ENCODE assay signal across 15 cellular contexts in genomic region chr5:53201746-53202145, GRCh38.
DNase-seq lines count a peak whose midpoint lies in the region; ATAC-seq, FAIRE-seq and TF ChIP-seq lines count a peak whose summit lies in the region.
"Had no signal": no experiment of that assay in that cellular context is flagged by ENCODE, and none has a peak within 500 bp of the region (broad histone marks: within the 10 kb centered on the region; RNA-seq: fewer than 3 reads in every experiment).

No MANE protein-coding gene starts in this region.

- H3K27me3 Mint-ChIP-seq in neural crest cell (ENCODE audit: low read depth), result no peaks in the 10 kb centered on the region
- H3K27me3 Mint-ChIP-seq: central memory CD8-positive, alpha-beta T cell had no signal

- TF ChIP-seq CTCF in GM12878 (IDR thresholded peaks at IDR 0.05 in 2 of 3, conservative IDR thresholded peaks at IDR 0.05 in 1 of 3; ENCODE audit: control insufficient read depth in 2 of 3, extremely low read depth in 1 of 3, insufficient read depth in 1 of 3, low read depth in 3 of 3, low read length in 3 of 3), result peak in 2 of 3 experiments; percentile 15 to 27; a peak in 1 of 6 replicates
- peak; percentile 27 for TF ChIP-seq CTCF in neural crest cell (conservative IDR thresholded peaks at IDR 0.05)

- RAD21 ChIA-PET in GM12878 (lab: Charles Lee; ENCODE audit: unreplicated experiment), result no interaction called here

- TF ChIP-seq EP300 in GM12878 (IDR thresholded peaks at IDR 0.05; ENCODE audit: borderline replicate concordance in 1 of 2, control insufficient read depth in 1 of 2, low read depth in 2 of 2, low read length in 2 of 2), result no peak

- no peak overlapping the region for H2AFZ ChIP-seq in GM12878 (ENCODE audit: control insufficient read depth, low read depth, low read length)
- H2AFZ ChIP-seq: parathyroid adenoma had no signal

- no peak overlapping the region for H3K9ac ChIP-seq in GM12878 (ENCODE audit: control insufficient read depth, insufficient read depth, low read length)
- H3K9ac ChIP-seq: parathyroid adenoma had no signal

- TF ChIP-seq RAD21 in GM12878 (IDR thresholded peaks at IDR 0.05; ENCODE audit: insufficient read depth, low read depth, low read length), result peak; percentile 20; the same call in 1 of the 2 replicates

- H3K9me3 Mint-ChIP-seq in neural crest cell, result no peaks in the 10 kb centered on the region
- H3K9me3 Mint-ChIP-seq: central memory CD8-positive, alpha-beta T cell had no signal

- no peak for ATAC-seq in GM12878
- ATAC-seq in HG03354 (IDR thresholded peaks at IDR 0.05; ENCODE audit: poor library complexity, severe bottlenecking, unreplicated experiment), result no peak

- DNase-seq in DMS53 (lab: John Stamatoyannopoulos, UW) (peak; percentile 29), DMS53 treated with DMSO at 0.1 percent for 48 hours (lab: John Stamatoyannopoulos, UW; ENCODE audit: unreplicated experiment) (no peak), Kasumi-1 (lab: John Stamatoyannopoulos, UW) (peak; percentile 4 to 17), GM12878 (ENCODE audit: low read depth, low spot score) (no peak), neural crest cell (ENCODE audit: low read depth, low spot score) (no peak), D341Med (ENCODE audit: low spot score) (no peak)
- no peak for DNase-seq in activated CD4-positive, CD25-positive, alpha-beta regulatory T cell treated with anti-CD3 and anti-CD28 coated beads, Interleukin-2, amount 50 U/mL, for 72 hours
- DNase-seq: activated CD4-positive, alpha-beta T cell treated with anti-CD3 and anti-CD28 coated beads, Interleukin-2, amount 50 U/mL, for 48 hours; esophagus squamous epithelium; IMR-90; stimulated activated CD8-positive, alpha-beta memory T cell treated with anti-CD3 and anti-CD28 coated beads, Interleukin-4, amount 100 ng/mL, for 48 hours; upper lobe of left lung had no signal

- no peaks in the 10 kb centered on the region for H3K79me2 ChIP-seq in GM12878 (ENCODE audit: control insufficient read depth, insufficient read depth, low read length)
- H3K79me2 ChIP-seq: parathyroid adenoma had no signal

- H3K4me3 Mint-ChIP-seq in neural crest cell, result no peak overlapping the region
- H3K4me3 Mint-ChIP-seq: central memory CD8-positive, alpha-beta T cell had no signal

- no peaks in the 10 kb centered on the region for H3K36me3 Mint-ChIP-seq in neural crest cell (ENCODE audit: low read depth)

- no peaks in the 10 kb centered on the region for H3K36me3 ChIP-seq in GM12878 (ENCODE audit: control insufficient read depth in 2 of 2, insufficient read depth in 2 of 2, low read length in 1 of 2)
- H3K36me3 ChIP-seq: esophagus squamous epithelium, upper lobe of left lung had no signal

- no peaks in the 10 kb centered on the region for H3K27me3 ChIP-seq in GM12878 (replicated peaks in 1 of 2; ENCODE audit: control insufficient read depth in 2 of 2, insufficient read depth in 2 of 2, low read length in 1 of 2)
- H3K27me3 ChIP-seq: esophagus squamous epithelium, upper lobe of left lung had no signal

- no peak overlapping the region for H3K27ac ChIP-seq in GM12878 (ENCODE audit: control insufficient read depth, insufficient read depth)
- H3K27ac ChIP-seq: esophagus squamous epithelium, parathyroid adenoma, upper lobe of left lung had no signal

- H3K9me3 ChIP-seq in GM12878 (replicated peaks; ENCODE audit: control insufficient read depth, insufficient read depth, low read length), result no peaks in the 10 kb centered on the region
- H3K9me3 ChIP-seq: esophagus squamous epithelium, upper lobe of left lung had no signal

- peak overlapping the region; percentile 89 for H3K27ac Mint-ChIP-seq in neural crest cell (ENCODE audit: unreplicated experiment)

- no peak for TF ChIP-seq POLR2A in GM12878 (IDR thresholded peaks at IDR 0.05; ENCODE audit: low read depth, low read length)

- no peaks in the 10 kb centered on the region for H3K4me1 Mint-ChIP-seq in neural crest cell
- H3K4me1 Mint-ChIP-seq: central memory CD8-positive, alpha-beta T cell had no signal

- BruUV-seq in GM12878 (replicated peaks; lab: Mats Ljungman, UMichigan), result no TSS peak

- SMC1A ChIA-PET in GM12878 (lab: Charles Lee; ENCODE audit: uncharacterized antibody, unreplicated experiment), result no interaction called here

- 65% methylated on average over 3 of the region's 3 CpGs for WGBS in GM12878 (ENCODE audit: insufficient coverage, insufficient replicate concordance, low lambda C conversion rate, missing lambda C conversion rate)

- in situ Hi-C loops in GM12878 (cut with MboI), result no loop called here

- intact Hi-C loops in GM12878 (cut with micrococcal nuclease; ENCODE audit: unreplicated experiment), result no loop called here

- no peak overlapping the region for H3K4me3 ChIP-seq in GM12878
- H3K4me3 ChIP-seq: esophagus squamous epithelium, upper lobe of left lung had no signal

- no peaks in the 10 kb centered on the region for H4K20me1 ChIP-seq in GM12878 (ENCODE audit: control insufficient read depth, insufficient read depth)

- CTCF ChIA-PET in GM12878 (lab: Yijun Ruan, JAX), result no interaction called here

- POLR2A ChIA-PET in GM12878 (lab: Charles Lee), result no interaction called here

- H3K4me2 ChIP-seq in GM12878 (ENCODE audit: control insufficient read depth, insufficient read depth), result no peak overlapping the region

- FAIRE-seq in GM12878 (lab: Jason Lieb, UNC), result no peak

- no peaks in the 10 kb centered on the region for H3K4me1 ChIP-seq in GM12878 (ENCODE audit: control insufficient read depth, insufficient read depth, low read length)
- H3K4me1 ChIP-seq: esophagus squamous epithelium, parathyroid adenoma, upper lobe of left lung had no signal

TF ChIP-seq in GM12878, 131 proteins besides CTCF, POLR2A, EP300 and RAD21:
- TF ChIP-seq ATF3 (IDR thresholded peaks at IDR 0.05; ENCODE audit: borderline replicate concordance, extremely low read depth, low read depth, low read length) (no peak), KLF5 (IDR thresholded peaks at IDR 0.05; ENCODE audit: partially characterized antibody) (no peak), SIN3A (IDR thresholded peaks at IDR 0.05; ENCODE audit: low read depth, low read length) (no peak), MYC (IDR thresholded peaks at IDR 0.05; ENCODE audit: insufficient read depth, insufficient read length, insufficient replicate concordance, low read length, severe bottlenecking) (no peak), TCF7 (IDR thresholded peaks at IDR 0.05; ENCODE audit: borderline replicate concordance) (no peak), ZNF384 (IDR thresholded peaks at IDR 0.05; ENCODE audit: borderline replicate concordance, low read depth, low read length) (no peak), NR2C1 (IDR thresholded peaks at IDR 0.05) (no peak), HDGF (IDR thresholded peaks at IDR 0.05) (no peak), RFX5 (IDR thresholded peaks at IDR 0.05; ENCODE audit: low read depth, low read length) (no peak), MEF2B (IDR thresholded peaks at IDR 0.05; ENCODE audit: partially characterized antibody, poor library complexity, severe bottlenecking) (no peak), KAT2A (conservative IDR thresholded peaks at IDR 0.05; ENCODE audit: control insufficient read depth, low read depth, low read length) (no peak), TAF1 (IDR thresholded peaks at IDR 0.05; ENCODE audit: borderline replicate concordance, low read depth, low read length) (no peak), GATAD2B (conservative IDR thresholded peaks at IDR 0.05; ENCODE audit: low read depth) (no peak), ELK1 (IDR thresholded peaks at IDR 0.05; ENCODE audit: low read depth, low read length) (no peak)

Comparison
In these comparisons a context has a peak if more than half of its experiments do, and no peak if none do; other contexts are left out.
1. DNase-seq: peak in DMS53 (single experiment) and Kasumi-1 (2 of 2); none in DMS53 treated with DMSO at 0.1 percent for 48 hours (single experiment), GM12878 (single experiment), neural crest cell (single experiment), activated CD4-positive, CD25-positive, alpha-beta regulatory T cell treated with anti-CD3 and anti-CD28 coated beads, Interleukin-2, amount 50 U/mL, for 72 hours (single experiment) and D341Med (single experiment).